In the genomic region with DNA sequence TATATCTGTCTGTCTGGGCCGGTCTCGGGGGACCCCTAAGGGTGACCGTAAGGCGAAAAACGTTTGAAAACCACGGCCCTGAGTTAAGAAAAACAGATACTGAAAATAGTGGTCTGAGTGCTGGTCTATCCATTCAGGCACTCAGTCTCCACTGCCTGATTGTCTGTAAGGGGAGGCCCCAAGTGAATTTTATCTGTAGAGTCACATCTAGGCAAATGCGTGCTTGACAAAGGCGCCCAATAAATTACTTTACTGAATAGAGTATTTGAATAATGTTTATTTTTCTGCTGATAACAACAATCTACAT, we compare ENCODE assay signal across 7 cellular contexts. TPM values are rescaled to one million over a fixed set of nuclear protein-coding genes. Genes with fewer than 3 reads are reported as not detected.
DNase-seq lines count a peak whose midpoint lies in the region; ATAC-seq and TF ChIP-seq lines count a peak whose summit lies in the region.

No MANE protein-coding gene starts in this region.

- DNase-seq in GM23338 (ENCODE audit: low spot score) (no peak), RWPE2 (ENCODE audit: low spot score) (no peak), fibroblast of the aortic adventitia (ENCODE audit: low read depth) (no peak), sigmoid colon (no peak), anterior cingulate cortex (lab: John Stamatoyannopoulos, UW) (no peak), inferior parietal cortex (ENCODE audit: extremely low spot score) (no peak)

- no peaks in the 10 kb centered on the region for H3K9me3 Mint-ChIP-seq in GM23338

- H3K4me3 ChIP-seq in GM23338 (peak overlapping the region; percentile 79), RWPE2 (ENCODE audit: severe bottlenecking) (peak overlapping the region; percentile 51), fibroblast of the aortic adventitia (ENCODE audit: low read depth, low read length) (peak overlapping the region; percentile 68), sigmoid colon (peak overlapping the region; percentile 48 to 64 (median 61))

- no peak for TF ChIP-seq POLR2A in sigmoid colon (IDR thresholded peaks at IDR 0.05)

- 0% methylated on average over 8 of the region's 8 CpGs for WGBS in sigmoid colon, 2 donors

- peak overlapping the region; percentile 93 for H3K4me3 Mint-ChIP-seq in GM23338

- peaks cover 10% of the 10 kb centered on the region for H3K27me3 Mint-ChIP-seq in GM23338 (ENCODE audit: insufficient read depth, low read depth, poor library complexity)

- H3K79me2 ChIP-seq in GM23338 (replicated peaks; ENCODE audit: insufficient read depth) = peaks cover 73% of the 10 kb centered on the region

- intact Hi-C loops in sigmoid colon (cut with DNase I) = no loop called here

- TF ChIP-seq CTCF in GM23338 (conservative IDR thresholded peaks at IDR 0.05; ENCODE audit: low read depth in 2 of 2) = no peak
- no peak for TF ChIP-seq CTCF in RWPE2 (IDR thresholded peaks at IDR 0.05; ENCODE audit: poor library complexity, severe bottlenecking)
- no peak for TF ChIP-seq CTCF in fibroblast of the aortic adventitia (IDR thresholded peaks at IDR 0.05; ENCODE audit: insufficient read depth, low read length)
- no peak for TF ChIP-seq CTCF in sigmoid colon (IDR thresholded peaks at IDR 0.05)

- no peaks in the 10 kb centered on the region for H3K27me3 ChIP-seq in GM23338 (ENCODE audit: insufficient read depth)
- H3K27me3 ChIP-seq in RWPE2 (ENCODE audit: insufficient read depth, poor library complexity, severe bottlenecking) = no peaks in the 10 kb centered on the region
- no peaks in the 10 kb centered on the region for H3K27me3 ChIP-seq in sigmoid colon

- peaks cover 13% of the 10 kb centered on the region; the same call in 2 of the 3 replicates for H3K4me1 Mint-ChIP-seq in GM23338

- H3K4me2 ChIP-seq in GM23338 = peak overlapping the region; percentile 86

- no peaks in the 10 kb centered on the region for H4K20me1 ChIP-seq in GM23338 (replicated peaks; ENCODE audit: insufficient read depth)

- no peak overlapping the region for H2AFZ ChIP-seq in GM23338

- peaks cover 26% of the 10 kb centered on the region for H3K36me3 Mint-ChIP-seq in GM23338 (ENCODE audit: low read depth)

- TF ChIP-seq EP300 in sigmoid colon (IDR thresholded peaks at IDR 0.05) = no peak

- ATAC-seq in GM23338 (peak; percentile 17), RWPE2 (ENCODE audit: low read depth) (peak; percentile 6; the same call in 2 of the 3 replicates), HG03095 (IDR thresholded peaks at IDR 0.05; ENCODE audit: unreplicated experiment) (no peak)

- H3K4me1 ChIP-seq in GM23338 (ENCODE audit: insufficient read depth) (0 out of 2 replicates have a peak, but pooled peaks cover 2% of the 10 kb centered on the region), RWPE2 (ENCODE audit: insufficient read depth, poor library complexity, severe bottlenecking) (no peaks in the 10 kb centered on the region), sigmoid colon (peaks cover 0 to 44% (median 12%) of the 10 kb centered on the region in 4 donors)

- H3K9me3 ChIP-seq in RWPE2 (ENCODE audit: severe bottlenecking) (no peaks in the 10 kb centered on the region), sigmoid colon (no peaks in the 10 kb centered on the region)

- H3K9me2 ChIP-seq in GM23338 (ENCODE audit: insufficient read depth) = no peaks in the 10 kb centered on the region

- H3K27ac Mint-ChIP-seq in GM23338 = peak overlapping the region; percentile 99

- H3K27ac ChIP-seq in GM23338 (ENCODE audit: low read depth) (peak overlapping the region; percentile 94), RWPE2 (ENCODE audit: poor library complexity, severe bottlenecking) (peak overlapping the region; percentile 65), sigmoid colon (peak overlapping the region; percentile 88 to 91 (median 90))

- H3K36me3 ChIP-seq in GM23338 (ENCODE audit: insufficient read depth) (no peaks in the 10 kb centered on the region; the same call in 1 of the 2 replicates), RWPE2 (ENCODE audit: low read depth) (peaks cover 12% of the 10 kb centered on the region), sigmoid colon (peaks cover 0 to 15% (median 0%) of the 10 kb centered on the region in 4 donors)

- no peaks in the 10 kb centered on the region for H3F3A ChIP-seq in GM23338 (replicated peaks; ENCODE audit: low read depth)

TF ChIP-seq in GM23338, 12 proteins besides CTCF, POLR2A, EP300 and RAD21:
- TF ChIP-seq, protein P1, sequence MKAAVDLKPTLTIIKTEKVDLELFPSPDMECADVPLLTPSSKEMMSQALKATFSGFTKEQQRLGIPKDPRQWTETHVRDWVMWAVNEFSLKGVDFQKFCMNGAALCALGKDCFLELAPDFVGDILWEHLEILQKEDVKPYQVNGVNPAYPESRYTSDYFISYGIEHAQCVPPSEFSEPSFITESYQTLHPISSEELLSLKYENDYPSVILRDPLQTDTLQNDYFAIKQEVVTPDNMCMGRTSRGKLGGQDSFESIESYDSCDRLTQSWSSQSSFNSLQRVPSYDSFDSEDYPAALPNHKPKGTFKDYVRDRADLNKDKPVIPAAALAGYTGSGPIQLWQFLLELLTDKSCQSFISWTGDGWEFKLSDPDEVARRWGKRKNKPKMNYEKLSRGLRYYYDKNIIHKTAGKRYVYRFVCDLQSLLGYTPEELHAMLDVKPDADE (IDR thresholded peaks at IDR 0.05) = no peak
- TF ChIP-seq, protein P2, sequence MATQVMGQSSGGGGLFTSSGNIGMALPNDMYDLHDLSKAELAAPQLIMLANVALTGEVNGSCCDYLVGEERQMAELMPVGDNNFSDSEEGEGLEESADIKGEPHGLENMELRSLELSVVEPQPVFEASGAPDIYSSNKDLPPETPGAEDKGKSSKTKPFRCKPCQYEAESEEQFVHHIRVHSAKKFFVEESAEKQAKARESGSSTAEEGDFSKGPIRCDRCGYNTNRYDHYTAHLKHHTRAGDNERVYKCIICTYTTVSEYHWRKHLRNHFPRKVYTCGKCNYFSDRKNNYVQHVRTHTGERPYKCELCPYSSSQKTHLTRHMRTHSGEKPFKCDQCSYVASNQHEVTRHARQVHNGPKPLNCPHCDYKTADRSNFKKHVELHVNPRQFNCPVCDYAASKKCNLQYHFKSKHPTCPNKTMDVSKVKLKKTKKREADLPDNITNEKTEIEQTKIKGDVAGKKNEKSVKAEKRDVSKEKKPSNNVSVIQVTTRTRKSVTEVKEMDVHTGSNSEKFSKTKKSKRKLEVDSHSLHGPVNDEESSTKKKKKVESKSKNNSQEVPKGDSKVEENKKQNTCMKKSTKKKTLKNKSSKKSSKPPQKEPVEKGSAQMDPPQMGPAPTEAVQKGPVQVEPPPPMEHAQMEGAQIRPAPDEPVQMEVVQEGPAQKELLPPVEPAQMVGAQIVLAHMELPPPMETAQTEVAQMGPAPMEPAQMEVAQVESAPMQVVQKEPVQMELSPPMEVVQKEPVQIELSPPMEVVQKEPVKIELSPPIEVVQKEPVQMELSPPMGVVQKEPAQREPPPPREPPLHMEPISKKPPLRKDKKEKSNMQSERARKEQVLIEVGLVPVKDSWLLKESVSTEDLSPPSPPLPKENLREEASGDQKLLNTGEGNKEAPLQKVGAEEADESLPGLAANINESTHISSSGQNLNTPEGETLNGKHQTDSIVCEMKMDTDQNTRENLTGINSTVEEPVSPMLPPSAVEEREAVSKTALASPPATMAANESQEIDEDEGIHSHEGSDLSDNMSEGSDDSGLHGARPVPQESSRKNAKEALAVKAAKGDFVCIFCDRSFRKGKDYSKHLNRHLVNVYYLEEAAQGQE (IDR thresholded peaks at IDR 0.05; ENCODE audit: unreplicated experiment) = no peak
- TF ChIP-seq ZNF331 (CRISPR knock-in tag; IDR thresholded peaks at IDR 0.05; ENCODE audit: low read depth) = no peak
- TF ChIP-seq NANOG (IDR thresholded peaks at IDR 0.05; ENCODE audit: borderline replicate concordance) = no peak
- no peak for TF ChIP-seq STAT1 (IDR thresholded peaks at IDR 0.05; ENCODE audit: unreplicated experiment)
- TF ChIP-seq JUNB (IDR thresholded peaks at IDR 0.05; ENCODE audit: unreplicated experiment) = no peak
- no peak for TF ChIP-seq POLR2AphosphoS5 (IDR thresholded peaks at IDR 0.05; ENCODE audit: low read depth)
- TF ChIP-seq ZNF114 (CRISPR knock-in tag; IDR thresholded peaks at IDR 0.05) = no peak
- TF ChIP-seq CREB1 (CRISPR knock-in tag; IDR thresholded peaks at IDR 0.05; ENCODE audit: low read depth) = no peak

RNA-seq across cellular contexts. Expression of gene HNRNPH2, which starts 0.5 kb away (rescaled TPM):
- 59.2 and 60.5 TPM in 2 replicates for total RNA-seq in GM23338 (2014; rRNA removed; shearing (Covaris generic))
- polyA plus RNA-seq in GM23338 (2016; fragmentation: Nextera tagmentation; extraction: Ambion mirVana) (68.9 and 80.1 TPM in 2 replicates), sigmoid colon (10 to 100 TPM; 56.5 to 66.4 (median 64.7) TPM)
- total RNA-seq in fibroblast of the aortic adventitia (ENCODE audit: low replicate concordance) (66.2 and 161 TPM in 2 replicates), sigmoid colon (10 to 100 TPM; 38.8 to 51.0 (median 47.2) TPM)

RNA-seq across cellular contexts. Expression of gene GLA, which starts 0.8 kb away (rescaled TPM):
- 44.4 and 48.5 TPM in 2 replicates for total RNA-seq in GM23338 (2014; rRNA removed; shearing (Covaris generic))
- polyA plus RNA-seq in GM23338 (2016; fragmentation: Nextera tagmentation; extraction: Ambion mirVana) = 34.7 and 37.2 TPM in 2 replicates
- total RNA-seq in fibroblast of the aortic adventitia (ENCODE audit: low replicate concordance) = 18.8 and 19.6 TPM in 2 replicates
- 10 to 100 TPM in 3 of 4 donors, 1 to 10 TPM in 1; 9.7 to 15.3 (median 13.0) TPM for total RNA-seq in sigmoid colon
- polyA plus RNA-seq in sigmoid colon = 10 to 100 TPM in 2 of 3 donors, 1 to 10 TPM in 1; 6.0 to 24.0 (median 23.2) TPM

RNA-seq across cellular contexts. Expression of gene RPL36A, which starts 17.7 kb away (rescaled TPM):
- total RNA-seq in GM23338 (2014; rRNA removed; shearing (Covaris generic)) = 901 and 2,255 TPM in 2 replicates
- polyA plus RNA-seq in GM23338 (2016; fragmentation: Nextera tagmentation; extraction: Ambion mirVana) (1,348 and 1,607 TPM in 2 replicates), sigmoid colon (1,000 to 10,000 TPM; 1,854 to 3,258 (median 2,959) TPM)
- total RNA-seq in fibroblast of the aortic adventitia (ENCODE audit: low replicate concordance) (1,088 and 1,131 TPM in 2 replicates), sigmoid colon (1,000 to 10,000 TPM in 2 of 4 donors, 100 to 1,000 TPM in 2; 753 to 2,539 (median 1,366) TPM)

RNA-seq across cellular contexts. Expression of gene BTK, which starts 22.5 kb away (rescaled TPM):
- 0.16 and 0.31 TPM in 2 replicates for total RNA-seq in GM23338 (2014; rRNA removed; shearing (Covaris generic))
- polyA plus RNA-seq in GM23338 (2016; fragmentation: Nextera tagmentation; extraction: Ambion mirVana) (0.19 and 0.68 TPM in 2 replicates), sigmoid colon (10 to 100 TPM in 1 of 3 donors, 1 to 10 TPM in 2; 4.2 to 23.2 (median 5.4) TPM)
- total RNA-seq in fibroblast of the aortic adventitia (ENCODE audit: low replicate concordance) (not detected in 2 replicates), sigmoid colon (1 to 10 TPM; 4.2 to 8.6 (median 6.1) TPM)

RNA-seq across cellular contexts. Expression of gene TIMM8A, which starts 59.9 kb away (rescaled TPM):
- 19.3 and 23.5 TPM in 2 replicates for total RNA-seq in GM23338 (2014; rRNA removed; shearing (Covaris generic))
- 38.3 and 41.7 TPM in 2 replicates for polyA plus RNA-seq in GM23338 (2016; fragmentation: Nextera tagmentation; extraction: Ambion mirVana)
- 3.2 and 8.8 TPM in 2 replicates for total RNA-seq in fibroblast of the aortic adventitia (ENCODE audit: low replicate concordance)
- 1 to 10 TPM; 3.0 to 7.1 (median 4.6) TPM for total RNA-seq in sigmoid colon
- polyA plus RNA-seq in sigmoid colon = 10 to 100 TPM in 2 of 3 donors, 1 to 10 TPM in 1; 7.2 to 14.2 (median 11.8) TPM
